ENCODE assay signal across 15 cellular contexts in genomic region chr1:220511785-220512184, GRCh38. TPM values are rescaled to one million over a fixed set of nuclear protein-coding genes. Genes with fewer than 3 reads are reported as not detected.
DNase-seq lines count a peak whose midpoint lies in the region; FAIRE-seq and TF ChIP-seq lines count a peak whose summit lies in the region.
"Had no signal": no experiment of that assay in that cellular context is flagged by ENCODE, and none has a peak within 500 bp of the region (broad histone marks: within the 10 kb centered on the region; RNA-seq: fewer than 3 reads in every experiment).

No MANE protein-coding gene starts in this region.

- no peak overlapping the region for H3K27ac Mint-ChIP-seq in MCF 10A (ENCODE audit: low read depth, unreplicated experiment)
- H3K27ac Mint-ChIP-seq: brain; naive thymus-derived CD4-positive, alpha-beta T cell had no signal

- H3K9me3 ChIP-seq in breast epithelium: no peaks in the 10 kb centered on the region
- H3K9me3 ChIP-seq: transverse colon had no signal

- intact Hi-C loops in MCF 10A (cut with micrococcal nuclease) (no loop called here), breast epithelium (cut with DNase I; ENCODE audit: low total_unique reads) (no loop called here)

- no TSS peak for BruUV-seq in MCF 10A (replicated peaks; lab: Mats Ljungman, UMichigan)

- H3K36me3 Mint-ChIP-seq in MCF 10A (ENCODE audit: insufficient read depth, unreplicated experiment): peaks cover 5% of the 10 kb centered on the region
- H3K36me3 Mint-ChIP-seq: brain; naive thymus-derived CD4-positive, alpha-beta T cell had no signal

- DNase-seq in MCF 10A (ENCODE audit: unreplicated experiment) (peak; percentile 90), breast epithelium (ENCODE audit: low spot score in 2 of 2) (no peak), ecto neural progenitor cell (ENCODE audit: low spot score) (peak; percentile 63), iPS-NIHi7 (ENCODE audit: extremely low spot score) (peak; percentile 78), urothelium cell line (ENCODE audit: low spot score) (peak; percentile 14), NCI-H1417 (lab: John Stamatoyannopoulos, UW) (no peak), T-helper 9 cell (no peak), NCI-H446 (lab: John Stamatoyannopoulos, UW) (no peak)
- DNase-seq: activated CD4-positive, alpha-beta T cell treated with anti-CD3 and anti-CD28 coated beads, Interleukin-2, amount 50 U/mL, for 1 hour; DMS79; HCEC 1CT; naive thymus-derived CD4-positive, alpha-beta T cell; NCI-H1436; transverse colon had no signal

- no peaks in the 10 kb centered on the region for H3K27me3 ChIP-seq in breast epithelium
- H3K27me3 ChIP-seq: transverse colon had no signal

- POLR2A ChIA-PET in MCF 10A (lab: Yijun Ruan, JAX): no interaction called here

- no peaks in the 10 kb centered on the region for H3K9me3 Mint-ChIP-seq in MCF 10A (ENCODE audit: unreplicated experiment)

- no peak overlapping the region for H3K4me3 Mint-ChIP-seq in MCF 10A (ENCODE audit: unreplicated experiment)
- H3K4me3 Mint-ChIP-seq: brain; naive thymus-derived CD4-positive, alpha-beta T cell had no signal

- H3K4me1 ChIP-seq in breast epithelium: no peaks in the 10 kb centered on the region

- CTCF ChIA-PET in MCF 10A (lab: Yijun Ruan, JAX): interaction anchor here (0.6 to 1.2 kb wide), 3 partner anchors 9 to 231 kb away, joined by 3 to 6 read pairs (median 4); no protein-coding TSS in a partner anchor

- no peak overlapping the region for H3K4me3 ChIP-seq in breast epithelium
- H3K4me3 ChIP-seq: transverse colon had no signal

- no peaks in the 10 kb centered on the region for H3K36me3 ChIP-seq in breast epithelium
- H3K36me3 ChIP-seq: transverse colon had no signal

- no peak for TF ChIP-seq POLR2A in breast epithelium (IDR thresholded peaks at IDR 0.05)

- peaks cover 25% of the 10 kb centered on the region for H3K4me1 Mint-ChIP-seq in MCF 10A (ENCODE audit: insufficient read depth, unreplicated experiment)
- H3K4me1 Mint-ChIP-seq: brain; naive thymus-derived CD4-positive, alpha-beta T cell had no signal

- H3K27me3 Mint-ChIP-seq in MCF 10A (ENCODE audit: insufficient read depth, unreplicated experiment): no peaks in the 10 kb centered on the region
- H3K27me3 Mint-ChIP-seq: brain had no signal

- TF ChIP-seq CTCF in MCF 10A (IDR thresholded peaks at IDR 0.05; ENCODE audit: unreplicated experiment): peak; percentile 36
- TF ChIP-seq CTCF in breast epithelium (IDR thresholded peaks at IDR 0.05): no peak

- no peak overlapping the region for H3K27ac ChIP-seq in breast epithelium
- H3K27ac ChIP-seq: transverse colon had no signal

- FAIRE-seq in urothelium cell line (lab: Jason Lieb, UNC): no peak

RNA-seq across cellular contexts. Expression of gene MARK1, which starts 16.2 kb away (rescaled TPM):
- total RNA-seq in MCF 10A (2022): 7.5 and 12.9 TPM in 2 replicates
- total RNA-seq in breast epithelium: 10 to 100 TPM in 1 of 3 donors, 1 to 10 TPM in 2; 6.6 to 13.8 (median 9.8) TPM
- total RNA-seq: naive thymus-derived CD4-positive, alpha-beta T cell had no signal

Comparison
In these comparisons a context has a peak if more than half of its experiments do, and no peak if none do; other contexts are left out.
1. DNase-seq: peak in MCF 10A (single experiment), ecto neural progenitor cell (single experiment), iPS-NIHi7 (single experiment) and urothelium cell line (single experiment); none in breast epithelium (0 of 2), NCI-H1417 (0 of 3), T-helper 9 cell (single experiment) and NCI-H446 (0 of 2).